14 cellular contexts compared by ENCODE assay signal in the genomic region with DNA sequence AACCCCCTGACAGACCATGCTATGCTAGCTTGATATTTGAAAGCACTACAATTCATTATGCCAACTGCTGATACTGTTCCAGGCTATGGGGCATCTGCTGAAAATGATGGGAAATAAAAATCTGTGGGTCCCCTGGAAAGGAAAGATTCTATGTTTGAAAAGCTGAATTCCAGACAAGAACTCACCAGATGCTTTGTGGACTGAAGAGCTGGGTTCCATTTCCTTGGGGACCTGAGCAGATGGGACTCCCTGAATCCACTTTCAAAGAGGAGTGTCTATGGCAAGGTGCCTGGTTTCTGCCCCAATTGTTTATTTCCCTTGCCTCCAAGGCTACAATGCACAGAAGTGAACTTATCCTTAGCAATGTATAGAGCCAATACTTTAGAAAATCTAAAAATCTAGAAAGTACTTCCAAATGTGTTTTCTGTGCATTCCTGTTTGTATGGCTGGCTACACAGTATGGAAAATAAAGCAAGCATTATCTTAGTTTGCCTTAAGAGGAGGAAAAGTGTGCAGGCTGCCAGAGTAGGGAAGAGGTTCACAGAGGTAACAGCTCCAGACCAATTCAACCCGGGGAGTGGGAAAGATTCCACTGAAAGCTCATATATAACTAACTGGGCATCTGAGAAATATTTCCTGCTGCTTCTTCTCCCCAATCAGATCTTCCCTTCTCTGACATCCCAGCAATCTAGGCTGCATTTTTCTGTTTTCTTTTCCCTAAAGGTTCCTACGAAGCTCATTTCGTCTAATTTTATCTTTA.
DNase-seq lines count a peak whose midpoint lies in the region; ATAC-seq and TF ChIP-seq lines count a peak whose summit lies in the region.
"Had no signal": no experiment of that assay in that cellular context is flagged by ENCODE, and none has a peak within 500 bp of the region (broad histone marks: within the 10 kb centered on the region; RNA-seq: fewer than 3 reads in every experiment).

No MANE protein-coding gene starts in this region.

- H2BK12ac ChIP-seq in neuronal stem cell (ENCODE audit: low read length) = no peak overlapping the region

- H4K8ac ChIP-seq in neuronal stem cell (ENCODE audit: low read depth, low read length) = no peak overlapping the region

- no peak overlapping the region for H2BK5ac ChIP-seq in neuronal stem cell (ENCODE audit: low read length)

- H3K27me3 ChIP-seq in neuronal stem cell (ENCODE audit: control insufficient read depth in 3 of 3, insufficient read depth in 3 of 3, low read depth in 1 of 3, low read length in 3 of 3) = no peaks in the 10 kb centered on the region
- H3K27me3 ChIP-seq in aorta (ENCODE audit: control insufficient read depth in 1 of 2, insufficient read depth in 2 of 2, low read length in 1 of 2) = no peaks in the 10 kb centered on the region

- H3K36me3 ChIP-seq in neuronal stem cell (replicated peaks in 1 of 2; ENCODE audit: control insufficient read depth in 2 of 2, insufficient read depth in 2 of 2, low read length in 2 of 2) = no peaks in the 10 kb centered on the region
- H3K36me3 ChIP-seq in aorta (ENCODE audit: control insufficient read depth in 1 of 2, insufficient read depth in 2 of 2, low read length in 1 of 2) = no peaks in the 10 kb centered on the region

- H3K36me3 Mint-ChIP-seq in brain = no peaks in the 10 kb centered on the region
- H3K36me3 Mint-ChIP-seq: T-cell had no signal

- no peak overlapping the region for H3K18ac ChIP-seq in neuronal stem cell (ENCODE audit: low read length)

- no peak overlapping the region for H3K4me3 Mint-ChIP-seq in brain
- H3K4me3 Mint-ChIP-seq: T-cell had no signal

- H3K9me3 Mint-ChIP-seq in brain = no peaks in the 10 kb centered on the region

- no peak for TF ChIP-seq CTCF in brain (conservative IDR thresholded peaks at IDR 0.05)

- H3K27ac Mint-ChIP-seq in brain = peak overlapping the region in 3 of 5 experiments; percentile 21 to 43 (median 36)
- H3K27ac Mint-ChIP-seq: T-cell had no signal

- H2BK15ac ChIP-seq in neuronal stem cell (ENCODE audit: low read length) = no peak overlapping the region

- no peak for ATAC-seq in aorta (ENCODE audit: low FRiP score)
- ATAC-seq: HepG2, T-cell had no signal

- H3K27me3 Mint-ChIP-seq in brain = no peaks in the 10 kb centered on the region
- H3K27me3 Mint-ChIP-seq: T-cell had no signal

- peaks cover 30% of the 10 kb centered on the region for H3K4me1 Mint-ChIP-seq in brain
- H3K4me1 Mint-ChIP-seq: T-cell had no signal

- no peak overlapping the region for H4K91ac ChIP-seq in neuronal stem cell (ENCODE audit: low read depth, low read length, poor library complexity)

- H2BK120ac ChIP-seq in neuronal stem cell (ENCODE audit: low read depth, low read length) = no peak overlapping the region

- peak overlapping the region; percentile 9 for H2AFZ ChIP-seq in neuronal stem cell (ENCODE audit: low read length)

- no peak overlapping the region for H3K23ac ChIP-seq in neuronal stem cell (ENCODE audit: low read depth, low read length, poor library complexity)

- H3K4me3 ChIP-seq in neuronal stem cell (ENCODE audit: low read length in 2 of 2) = no peak overlapping the region
- no peak overlapping the region for H3K4me3 ChIP-seq in aorta (ENCODE audit: low read length in 2 of 2)

- H2AK5ac ChIP-seq in neuronal stem cell (ENCODE audit: low read depth, low read length) = no peak overlapping the region

- intact Hi-C loops in aorta (cut with DNase I) = no loop called here

- H3K4me2 ChIP-seq in neuronal stem cell (ENCODE audit: insufficient read depth, low read length, poor library complexity, severe bottlenecking) = no peak overlapping the region
- H3K4me2 ChIP-seq: KMS-11 had no signal

- H3K9ac ChIP-seq in neuronal stem cell (ENCODE audit: low read depth, low read length, poor library complexity) = no peak overlapping the region
- H3K9ac ChIP-seq: KMS-11 had no signal

- H3K27ac ChIP-seq in neuronal stem cell (replicated peaks; ENCODE audit: low read length) = no peak overlapping the region
- no peak overlapping the region for H3K27ac ChIP-seq in aorta (ENCODE audit: low read depth in 1 of 2, low read length in 2 of 2)
- H3K27ac ChIP-seq: KMS-11 had no signal

- no CpG with 5 or more reads among the region's 3 CpGs for WGBS in neuronal stem cell (ENCODE audit: extremely low coverage in 2 of 2, insufficient read length in 2 of 2, insufficient replicate concordance in 1 of 2), 2 donors
- WGBS in aorta, 2 donors = 0 to 7% methylated on average over 3 of the region's 3 CpGs

- no peaks in the 10 kb centered on the region for H3K79me1 ChIP-seq in neuronal stem cell (ENCODE audit: low read depth, low read length)

- H3K4me1 ChIP-seq in neuronal stem cell (ENCODE audit: control insufficient read depth in 2 of 2, insufficient read depth in 1 of 2, low read depth in 1 of 2, low read length in 2 of 2) (peaks cover 0 to 3% of the 10 kb centered on the region in 2 donors), aorta (ENCODE audit: control insufficient read depth in 1 of 2, insufficient read depth in 2 of 2, low read length in 2 of 2) (no peaks in the 10 kb centered on the region)

- peak; percentile 36 for DNase-seq in NCI-H1092 (lab: John Stamatoyannopoulos, UW)
- DNase-seq in NCI-H2171 (lab: John Stamatoyannopoulos, UW) = peak; percentile 94
- no peak for DNase-seq in neuronal stem cell (ENCODE audit: low spot score)
- DNase-seq in aorta = no peak
- DNase-seq in RPMI8226 = no peak
- no peak for DNase-seq in stimulated activated CD4-positive, alpha-beta T cell treated with anti-CD3 and anti-CD28 coated beads, Interleukin-1b, Interleukin-23, amount 100 ng/mL, for 48 hours
- DNase-seq: DMS153, H7, NCI-H2029, NCI-H510A, T-cell had no signal

- H3K9me3 ChIP-seq in neuronal stem cell (replicated peaks in 1 of 2; ENCODE audit: control insufficient read depth in 2 of 2, insufficient read depth in 1 of 2, low read depth in 1 of 2, low read length in 2 of 2) = no peaks in the 10 kb centered on the region
- H3K9me3 ChIP-seq in aorta (ENCODE audit: control insufficient read depth, low read length) = no peaks in the 10 kb centered on the region

- no peak overlapping the region for H3K14ac ChIP-seq in neuronal stem cell (ENCODE audit: low read length)

- no peak overlapping the region for H3K4ac ChIP-seq in neuronal stem cell (ENCODE audit: low read length)

Comparison
In these comparisons a context has a peak if more than half of its experiments do, and no peak if none do; other contexts are left out.
1. DNase-seq: peak in NCI-H1092 (single experiment) and NCI-H2171 (single experiment); none in neuronal stem cell (single experiment), aorta (0 of 2), RPMI8226 (single experiment) and stimulated activated CD4-positive, alpha-beta T cell treated with anti-CD3 and anti-CD28 coated beads, Interleukin-1b, Interleukin-23, amount 100 ng/mL, for 48 hours (single experiment).